ENCODE assay signal across 34 cellular contexts in genomic region chr22:34489861-34490260, GRCh38.
"Had no signal": no experiment of that assay in that cellular context is flagged by ENCODE, and none has a peak within 500 bp of the region (broad histone marks: within the 10 kb centered on the region; RNA-seq: fewer than 3 reads in every experiment).

No MANE protein-coding gene starts in this region.

- H3K27ac ChIP-seq: KMS-11 had no signal

- H3K36me3 ChIP-seq: MG63 had no signal

- H3K4me3 ChIP-seq: MG63 had no signal

- H3K9me3 ChIP-seq: MG63 had no signal

- H3K27me3 ChIP-seq: MG63 had no signal

- DNase-seq: Karpas-422, Kasumi-1, KBM-7, KG1, MG63, MM.1S, MV-4-11, NCI-H1048, NCI-H1092, NCI-H1092 treated with DMSO at 0.1 percent for 48 hours, NCI-H1105, NCI-H1105 treated with DMSO at 0.1 percent for 48 hours, NCI-H1417 treated with DMSO at 0.1 percent for 48 hours, NCI-H1436, NCI-H1436 treated with DMSO at 0.1 percent for 48 hours, NCI-H146, NCI-H1694, NCI-H1694 treated with DMSO at 0.1 percent for 48 hours, NCI-H187, NCI-H187 treated with DMSO at 0.1 percent for 48 hours, NCI-H1930, NCI-H2029, NCI-H2029 treated with DMSO at 0.1 percent for 48 hours, NCI-H2081, NCI-H2081 treated with DMSO at 0.1 percent for 48 hours, NCI-H2107, NCI-H2171, NCI-H2171 treated with DMSO at 0.1 percent for 48 hours, NCI-H2227 treated with DMSO at 0.1 percent for 48 hours, NCI-H226, NCI-H345, NCI-H446, NCI-H446 treated with DMSO at 0.1 percent for 48 hours had no signal
